In the genomic region with DNA sequence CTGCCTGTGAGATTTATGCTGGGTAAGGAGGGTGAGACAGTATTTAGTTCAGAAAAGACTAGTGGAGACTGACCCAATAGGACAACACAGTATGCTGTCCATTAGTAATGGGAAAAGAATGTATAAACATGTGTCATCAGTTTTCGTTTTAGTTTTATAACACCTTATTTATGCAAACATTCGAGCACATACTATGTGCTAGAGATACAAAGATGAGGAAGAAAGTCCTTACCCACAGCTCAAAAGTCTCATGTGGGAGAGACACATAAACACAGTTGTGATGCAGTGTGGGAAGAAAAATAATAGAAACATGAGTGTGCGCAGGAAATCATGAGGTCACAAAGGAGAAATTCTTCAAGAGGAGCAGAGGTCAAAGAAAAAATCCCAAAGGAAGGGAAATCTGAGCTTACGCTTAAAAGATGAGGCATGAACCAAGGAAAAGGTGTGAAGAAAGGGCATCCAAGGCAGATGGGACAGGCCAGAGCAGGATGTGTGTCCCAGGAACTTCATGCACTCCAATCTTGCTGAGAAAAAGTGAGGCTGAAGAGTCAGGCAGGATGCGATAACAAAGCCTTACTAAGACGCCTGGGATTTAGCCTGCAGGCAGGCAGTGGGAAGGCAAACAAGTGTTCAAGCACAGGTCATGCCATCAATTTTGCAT, we compare ENCODE assay signal across 9 cellular contexts. TPM values are rescaled to one million over a fixed set of nuclear protein-coding genes. Genes with fewer than 3 reads are reported as not detected.
A peak's percentile ranks its signal among the peaks of the same experiment; 100 is the strongest.
DNase-seq lines count a peak whose midpoint lies in the region; TF ChIP-seq lines count a peak whose summit lies in the region.
"Had no signal": no experiment of that assay in that cellular context is flagged by ENCODE, and none has a peak within 500 bp of the region (broad histone marks: within the 10 kb centered on the region; RNA-seq: fewer than 3 reads in every experiment).

No MANE protein-coding gene starts in this region.

- TF ChIP-seq EP300 in SK-N-SH (IDR thresholded peaks at IDR 0.05; ENCODE audit: borderline replicate concordance in 1 of 2, low read depth in 1 of 2, low read length in 1 of 2) (no peak), ovary (IDR thresholded peaks at IDR 0.05) (no peak)

- TF ChIP-seq RAD21 in SK-N-SH (IDR thresholded peaks at IDR 0.05; ENCODE audit: low read length) = no peak

- H3K9me3 ChIP-seq in SK-N-SH (no peaks in the 10 kb centered on the region), ovary (no peaks in the 10 kb centered on the region)

- H2AFZ ChIP-seq in SK-N-SH (ENCODE audit: low read depth) = peak overlapping the region; percentile 49; the same call in 1 of the 2 replicates

- CTCF ChIA-PET in SK-N-SH (lab: Yijun Ruan, JAX) = interaction anchor here (3.6 kb wide), 1 partner anchor 9 kb away, joined by 10 read pairs; a partner anchor contains a TSS

- H3K27me3 ChIP-seq in SK-N-SH (ENCODE audit: insufficient read depth) = no peaks in the 10 kb centered on the region
- no peaks in the 10 kb centered on the region for H3K27me3 ChIP-seq in ovary

- H3K27ac ChIP-seq in SK-N-SH (ENCODE audit: low read depth in 2 of 2, low read length in 1 of 2) (peak overlapping the region; percentile 59 to 94; a peak in 3 of 4 replicates), ovary (peak overlapping the region; percentile 42 to 67)

- H3K4me3 ChIP-seq in SK-N-SH (ENCODE audit: low read depth in 2 of 2, low read length in 1 of 2) = no peak overlapping the region; a peak in 1 of 4 replicates
- no peak overlapping the region for H3K4me3 ChIP-seq in ovary

- H3K79me2 ChIP-seq in SK-N-SH (ENCODE audit: insufficient read depth) = peaks cover 20% of the 10 kb centered on the region; the same call in 1 of the 2 replicates

- 46% methylated on average over 6 of the region's 6 CpGs for WGBS in SK-N-SH (ENCODE audit: low lambda C conversion rate)
- 11 to 29% (median 13%) methylated on average over 6 of the region's 6 CpGs for WGBS in ovary, 3 donors

- H4K20me1 ChIP-seq in SK-N-SH (ENCODE audit: insufficient read depth) = no peaks in the 10 kb centered on the region

- peak; percentile 93 for DNase-seq in EL
- DNase-seq in SK-N-SH = no peak
- DNase-seq in fibroblast of the conjunctiva (ENCODE audit: low read depth) = peak; percentile 51
- DNase-seq in ovary = no peak
- no peak for DNase-seq in C1 segment of cervical spinal cord (lab: John Stamatoyannopoulos, UW)
- DNase-seq in NCI-H1048 (lab: John Stamatoyannopoulos, UW) = no peak
- DNase-seq in NOMO-1 treated with DMSO at 0.1 percent for 48 hours (lab: John Stamatoyannopoulos, UW; ENCODE audit: unreplicated experiment) = no peak
- no peak for DNase-seq in NCI-H345 treated with DMSO at 0.1 percent for 48 hours (lab: John Stamatoyannopoulos, UW; ENCODE audit: unreplicated experiment)
- DNase-seq: NCI-H187 had no signal

- H3F3A ChIP-seq in SK-N-SH (replicated peaks; ENCODE audit: insufficient read depth) = peaks cover 13% of the 10 kb centered on the region

- no peak for TF ChIP-seq CTCF in SK-N-SH (IDR thresholded peaks at IDR 0.05)
- no peak for TF ChIP-seq CTCF in ovary (IDR thresholded peaks at IDR 0.05)

- intact Hi-C loops in ovary (cut with DNase I) = no loop called here

- peak overlapping the region; percentile 69 for H3K9ac ChIP-seq in SK-N-SH

- no peak for TF ChIP-seq POLR2A in ovary (IDR thresholded peaks at IDR 0.05)

- H3K4me1 ChIP-seq in SK-N-SH (ENCODE audit: control insufficient read depth in 1 of 2, insufficient read depth in 2 of 2, low read depth in 1 of 2, low read length in 1 of 2) (peaks cover 5 to 21% of the 10 kb centered on the region in 2 experiments; a peak in 3 of 4 replicates), ovary (ENCODE audit: insufficient read depth) (peaks cover 6% of the 10 kb centered on the region)

- H3K36me3 ChIP-seq in SK-N-SH (replicated peaks in 1 of 2; ENCODE audit: control insufficient read depth in 1 of 2, insufficient read depth in 2 of 2, low read length in 1 of 2) (peaks cover 20 to 33% of the 10 kb centered on the region in 2 experiments), ovary (no peaks in the 10 kb centered on the region)

- H3K9me2 ChIP-seq in SK-N-SH = no peaks in the 10 kb centered on the region

- H3K4me2 ChIP-seq in SK-N-SH = peak overlapping the region; percentile 35

- POLR2A ChIA-PET in SK-N-SH (lab: Yijun Ruan, JAX) = no interaction called here

TF ChIP-seq in SK-N-SH, 30 proteins besides CTCF, POLR2A, EP300 and RAD21 (continues in another document):
- TF ChIP-seq, protein P1, sequence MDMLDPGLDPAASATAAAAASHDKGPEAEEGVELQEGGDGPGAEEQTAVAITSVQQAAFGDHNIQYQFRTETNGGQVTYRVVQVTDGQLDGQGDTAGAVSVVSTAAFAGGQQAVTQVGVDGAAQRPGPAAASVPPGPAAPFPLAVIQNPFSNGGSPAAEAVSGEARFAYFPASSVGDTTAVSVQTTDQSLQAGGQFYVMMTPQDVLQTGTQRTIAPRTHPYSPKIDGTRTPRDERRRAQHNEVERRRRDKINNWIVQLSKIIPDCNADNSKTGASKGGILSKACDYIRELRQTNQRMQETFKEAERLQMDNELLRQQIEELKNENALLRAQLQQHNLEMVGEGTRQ (IDR thresholded peaks at IDR 0.05; ENCODE audit: borderline replicate concordance, low read depth, low read length) = no peak
- TF ChIP-seq NFIC (IDR thresholded peaks at IDR 0.05; ENCODE audit: borderline replicate concordance) (no peak), YY1 (IDR thresholded peaks at IDR 0.05; ENCODE audit: low read depth) (no peak), POLR2AphosphoS5 (IDR thresholded peaks at IDR 0.05; ENCODE audit: low read depth, low read length) (no peak), EZH2phosphoT487 (IDR thresholded peaks at IDR 0.05; ENCODE audit: borderline replicate concordance, low read depth) (no peak), GATA2 (CRISPR knock-in tag; IDR thresholded peaks at IDR 0.05) (no peak), FOSL2 (IDR thresholded peaks at IDR 0.05; ENCODE audit: borderline replicate concordance, low read depth) (0 out of 2 replicates have a peak, but pooled peaks have one; percentile 15), FOXM1 (IDR thresholded peaks at IDR 0.05; ENCODE audit: low read depth) (no peak), FOXJ3 (CRISPR knock-in tag; IDR thresholded peaks at IDR 0.05) (no peak), MXI1 (IDR thresholded peaks at IDR 0.05; ENCODE audit: low read depth, low read length) (no peak), ELF1 (IDR thresholded peaks at IDR 0.05) (no peak), GABPA (IDR thresholded peaks at IDR 0.05; ENCODE audit: low read depth) (no peak), RCOR1 (IDR thresholded peaks at IDR 0.05; ENCODE audit: low read length) (no peak)
- TF ChIP-seq, protein P2, sequence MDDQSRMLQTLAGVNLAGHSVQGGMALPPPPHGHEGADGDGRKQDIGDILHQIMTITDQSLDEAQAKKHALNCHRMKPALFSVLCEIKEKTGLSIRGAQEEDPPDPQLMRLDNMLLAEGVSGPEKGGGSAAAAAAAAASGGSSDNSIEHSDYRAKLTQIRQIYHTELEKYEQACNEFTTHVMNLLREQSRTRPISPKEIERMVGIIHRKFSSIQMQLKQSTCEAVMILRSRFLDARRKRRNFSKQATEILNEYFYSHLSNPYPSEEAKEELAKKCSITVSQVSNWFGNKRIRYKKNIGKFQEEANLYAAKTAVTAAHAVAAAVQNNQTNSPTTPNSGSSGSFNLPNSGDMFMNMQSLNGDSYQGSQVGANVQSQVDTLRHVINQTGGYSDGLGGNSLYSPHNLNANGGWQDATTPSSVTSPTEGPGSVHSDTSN (IDR thresholded peaks at IDR 0.05) = peak; percentile 10; the same call in 1 of the 2 replicates
- TF ChIP-seq, protein P3, sequence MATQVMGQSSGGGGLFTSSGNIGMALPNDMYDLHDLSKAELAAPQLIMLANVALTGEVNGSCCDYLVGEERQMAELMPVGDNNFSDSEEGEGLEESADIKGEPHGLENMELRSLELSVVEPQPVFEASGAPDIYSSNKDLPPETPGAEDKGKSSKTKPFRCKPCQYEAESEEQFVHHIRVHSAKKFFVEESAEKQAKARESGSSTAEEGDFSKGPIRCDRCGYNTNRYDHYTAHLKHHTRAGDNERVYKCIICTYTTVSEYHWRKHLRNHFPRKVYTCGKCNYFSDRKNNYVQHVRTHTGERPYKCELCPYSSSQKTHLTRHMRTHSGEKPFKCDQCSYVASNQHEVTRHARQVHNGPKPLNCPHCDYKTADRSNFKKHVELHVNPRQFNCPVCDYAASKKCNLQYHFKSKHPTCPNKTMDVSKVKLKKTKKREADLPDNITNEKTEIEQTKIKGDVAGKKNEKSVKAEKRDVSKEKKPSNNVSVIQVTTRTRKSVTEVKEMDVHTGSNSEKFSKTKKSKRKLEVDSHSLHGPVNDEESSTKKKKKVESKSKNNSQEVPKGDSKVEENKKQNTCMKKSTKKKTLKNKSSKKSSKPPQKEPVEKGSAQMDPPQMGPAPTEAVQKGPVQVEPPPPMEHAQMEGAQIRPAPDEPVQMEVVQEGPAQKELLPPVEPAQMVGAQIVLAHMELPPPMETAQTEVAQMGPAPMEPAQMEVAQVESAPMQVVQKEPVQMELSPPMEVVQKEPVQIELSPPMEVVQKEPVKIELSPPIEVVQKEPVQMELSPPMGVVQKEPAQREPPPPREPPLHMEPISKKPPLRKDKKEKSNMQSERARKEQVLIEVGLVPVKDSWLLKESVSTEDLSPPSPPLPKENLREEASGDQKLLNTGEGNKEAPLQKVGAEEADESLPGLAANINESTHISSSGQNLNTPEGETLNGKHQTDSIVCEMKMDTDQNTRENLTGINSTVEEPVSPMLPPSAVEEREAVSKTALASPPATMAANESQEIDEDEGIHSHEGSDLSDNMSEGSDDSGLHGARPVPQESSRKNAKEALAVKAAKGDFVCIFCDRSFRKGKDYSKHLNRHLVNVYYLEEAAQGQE (IDR thresholded peaks at IDR 0.05; ENCODE audit: low read depth, low read length) = no peak

RNA-seq across cellular contexts. Expression of a gene that starts 8.1 kb away (rescaled TPM):
- 18.7 and 19.4 TPM in 2 replicates for polyA plus RNA-seq in SK-N-SH (2012; rRNA removed)
- 19.9 and 23.3 TPM in 2 replicates for polyA plus RNA-seq in SK-N-SH (2012; cell fraction: cytosol; rRNA removed)
- 9.5 and 10.2 TPM in 2 replicates for polyA plus RNA-seq in SK-N-SH (2012; cell fraction: nucleus; rRNA removed)
- total RNA-seq in ovary = 10 to 100 TPM in 5 of 7 donors, 1 to 10 TPM in 2; 8.3 to 32.9 (median 11.2) TPM
- polyA plus RNA-seq in ovary = 10 to 100 TPM; 12.2 to 16.7 TPM

Comparison
In these comparisons a context has a peak if more than half of its experiments do, and no peak if none do; other contexts are left out.
1. DNase-seq: peak in EL (single experiment) and fibroblast of the conjunctiva (single experiment); none in SK-N-SH (single experiment), ovary (0 of 5), C1 segment of cervical spinal cord (0 of 14), NCI-H1048 (single experiment), NOMO-1 treated with DMSO at 0.1 percent for 48 hours (single experiment) and NCI-H345 treated with DMSO at 0.1 percent for 48 hours (single experiment).